In the genomic region with DNA sequence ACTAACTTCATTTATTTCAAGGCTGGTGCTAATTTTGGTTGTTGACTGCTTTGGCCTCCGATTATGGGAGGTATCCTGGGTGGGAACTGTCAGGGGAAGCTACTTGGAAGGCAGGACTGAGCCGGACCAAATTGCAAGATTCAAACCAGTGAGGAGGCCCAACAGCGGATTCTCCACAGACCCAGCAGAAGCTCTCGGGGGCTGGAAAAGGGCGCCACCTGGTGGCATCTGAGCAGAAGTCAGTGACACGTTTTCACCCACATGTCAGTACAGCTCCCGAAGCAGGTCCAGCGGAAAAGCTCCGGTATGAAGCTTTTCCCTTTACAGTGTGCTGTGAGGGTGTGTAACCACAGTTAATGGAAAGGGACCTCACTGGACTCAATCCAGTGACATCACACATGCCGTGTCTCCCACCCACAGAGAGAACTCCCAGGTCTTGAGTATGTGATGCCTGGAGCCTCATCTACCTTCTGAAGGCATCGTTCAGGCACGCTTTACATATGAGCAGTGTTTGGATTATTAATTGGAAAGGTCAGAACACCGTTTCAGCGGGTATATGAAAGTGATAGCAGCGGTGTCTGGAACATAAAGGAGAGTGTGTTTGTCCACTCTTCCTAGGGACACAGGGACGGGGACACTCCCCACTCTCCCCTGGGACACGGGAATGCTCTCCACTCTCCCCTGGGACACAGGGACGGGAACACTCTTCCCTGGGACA, we compare ENCODE assay signal across 8 cellular contexts. TPM values are rescaled to one million over a fixed set of nuclear protein-coding genes. Genes with fewer than 3 reads are reported as not detected.
DNase-seq lines count a peak whose midpoint lies in the region; ATAC-seq and TF ChIP-seq lines count a peak whose summit lies in the region.

No MANE protein-coding gene starts in this region.

- H3K9me3 Mint-ChIP-seq in activated T-cell treated with anti-CD3 and anti-CD28 coated beads, Interleukin-2, amount 50 U/mL, for 24 hours, result peaks cover 6% of the 10 kb centered on the region
- peaks cover 9 to 25% of the 10 kb centered on the region in 2 donors for H3K9me3 Mint-ChIP-seq in stimulated activated naive CD8-positive, alpha-beta T cell treated with anti-CD3 and anti-CD28 coated beads, Interleukin-15, amount 100 ng/mL, for 72 hours

- no peak for TF ChIP-seq EP300 in neural cell (conservative IDR thresholded peaks at IDR 0.05; ENCODE audit: poor library complexity, severe bottlenecking)

- H3K4me3 Mint-ChIP-seq in activated T-cell treated with anti-CD3 and anti-CD28 coated beads, Interleukin-2, amount 50 U/mL, for 24 hours, result no peak overlapping the region
- no peak overlapping the region for H3K4me3 Mint-ChIP-seq in stimulated activated naive CD8-positive, alpha-beta T cell treated with anti-CD3 and anti-CD28 coated beads, Interleukin-15, amount 100 ng/mL, for 72 hours

- H3K9me2 ChIP-seq in neural cell (ENCODE audit: insufficient read depth, low read length), result no peaks in the 10 kb centered on the region

- H3K27me3 Mint-ChIP-seq in activated T-cell treated with anti-CD3 and anti-CD28 coated beads, Interleukin-2, amount 50 U/mL, for 24 hours, result peaks cover 56% of the 10 kb centered on the region
- peaks cover 63% of the 10 kb centered on the region for H3K27me3 Mint-ChIP-seq in stimulated activated naive CD8-positive, alpha-beta T cell treated with anti-CD3 and anti-CD28 coated beads, Interleukin-15, amount 100 ng/mL, for 72 hours

- ATAC-seq in Panc1 (peak; percentile 87), HG03139 (IDR thresholded peaks at IDR 0.05; ENCODE audit: unreplicated experiment) (no peak)
- peak; percentile 85 for ATAC-seq in stimulated activated naive CD8-positive, alpha-beta T cell treated with anti-CD3 and anti-CD28 coated beads, Interleukin-15, amount 100 ng/mL, for 72 hours

- H3K36me3 Mint-ChIP-seq in activated T-cell treated with anti-CD3 and anti-CD28 coated beads, Interleukin-2, amount 50 U/mL, for 24 hours (ENCODE audit: low read depth), result no peaks in the 10 kb centered on the region

- CTCF ChIA-PET in Panc1 (lab: Charles Lee), result interaction anchor here (0.6 to 1.4 kb wide), 9 partner anchors 14 to 200 kb away, joined by 3 to 10 read pairs (median 4); no protein-coding TSS in a partner anchor

- DNase-seq in Kasumi-1 (lab: John Stamatoyannopoulos, UW) (peak; percentile 84 to 87), Panc1 (ENCODE audit: low read depth, low spot score) (peak; percentile 63), fibroblast of mammary gland (ENCODE audit: low read depth) (peak; percentile 82)
- peak; percentile 86 for DNase-seq in activated T-cell treated with anti-CD3 and anti-CD28 coated beads, Interleukin-2, amount 50 U/mL, for 24 hours
- peak; percentile 78 to 80 for DNase-seq in stimulated activated naive CD8-positive, alpha-beta T cell treated with anti-CD3 and anti-CD28 coated beads, Interleukin-15, amount 100 ng/mL, for 72 hours

- POLR2A ChIA-PET in Panc1 (lab: Charles Lee), result no interaction called here

- no peaks in the 10 kb centered on the region for H4K20me1 ChIP-seq in neural cell (ENCODE audit: insufficient read depth)

- no peaks in the 10 kb centered on the region for H3K9me3 ChIP-seq in Panc1 (ENCODE audit: control insufficient read depth, insufficient read depth, low read depth, low read length)
- peaks cover 12% of the 10 kb centered on the region for H3K9me3 ChIP-seq in neural cell (ENCODE audit: low read length)

- H3K36me3 ChIP-seq in Panc1 (ENCODE audit: control insufficient read depth, insufficient read depth, low read length) (no peaks in the 10 kb centered on the region), neural cell (ENCODE audit: insufficient read depth, low read length) (no peaks in the 10 kb centered on the region)

- H3K27ac ChIP-seq in Panc1 (ENCODE audit: low read length) (no peak overlapping the region; the same call in 1 of the 2 replicates), neural cell (ENCODE audit: low read length) (no peak overlapping the region)

- no peak overlapping the region for H3K4me3 ChIP-seq in Panc1 (ENCODE audit: low read depth in 2 of 2, low read length in 2 of 2)
- H3K4me3 ChIP-seq in fibroblast of mammary gland (ENCODE audit: control insufficient read depth, low read depth, low read length), result no peak overlapping the region
- no peak overlapping the region for H3K4me3 ChIP-seq in neural cell (ENCODE audit: low read length)

- in situ Hi-C loops in Panc1 (cut with HindIII; ENCODE audit: low pct_unique_long_range_greater_than_20kb, low sequenced_read_pairs), result no loop called here

- no peak overlapping the region for H3K27ac Mint-ChIP-seq in activated T-cell treated with anti-CD3 and anti-CD28 coated beads, Interleukin-2, amount 50 U/mL, for 24 hours
- peak overlapping the region in 1 of 2 donors; percentile 45 for H3K27ac Mint-ChIP-seq in stimulated activated naive CD8-positive, alpha-beta T cell treated with anti-CD3 and anti-CD28 coated beads, Interleukin-15, amount 100 ng/mL, for 72 hours

- TF ChIP-seq RAD21 in neural cell (conservative IDR thresholded peaks at IDR 0.05), result peak; percentile 83

- H3F3A ChIP-seq in neural cell (ENCODE audit: insufficient read depth, low read length, poor library complexity, severe bottlenecking), result no peaks in the 10 kb centered on the region

- H3K4me1 Mint-ChIP-seq in activated T-cell treated with anti-CD3 and anti-CD28 coated beads, Interleukin-2, amount 50 U/mL, for 24 hours (ENCODE audit: low read depth), result peaks cover 18% of the 10 kb centered on the region
- peaks cover 30% of the 10 kb centered on the region for H3K4me1 Mint-ChIP-seq in stimulated activated naive CD8-positive, alpha-beta T cell treated with anti-CD3 and anti-CD28 coated beads, Interleukin-15, amount 100 ng/mL, for 72 hours

- H3K4me1 ChIP-seq in Panc1 (ENCODE audit: control insufficient read depth, insufficient read depth, low read length), result no peaks in the 10 kb centered on the region

- H3K27me3 ChIP-seq in Panc1 (ENCODE audit: control insufficient read depth, insufficient read depth, low read length) (peaks cover 6% of the 10 kb centered on the region; the same call in 1 of the 2 replicates), neural cell (ENCODE audit: insufficient read depth, low read depth, low read length) (peaks cover 36% of the 10 kb centered on the region)

- peak; percentile 94 for TF ChIP-seq CTCF in GM12872 (IDR thresholded peaks at IDR 0.05; ENCODE audit: insufficient read depth, low read depth, low read length)
- peak; percentile 93 for TF ChIP-seq CTCF in Panc1 (IDR thresholded peaks at IDR 0.05)
- TF ChIP-seq CTCF in fibroblast of mammary gland (conservative IDR thresholded peaks at IDR 0.05; ENCODE audit: control insufficient read depth, insufficient read depth, low read depth, low read length), result peak; percentile 90
- TF ChIP-seq CTCF in neural cell (IDR thresholded peaks at IDR 0.05; ENCODE audit: poor library complexity, severe bottlenecking), result peak; percentile 85

- H3K79me2 ChIP-seq in neural cell (replicated peaks; ENCODE audit: insufficient read depth, low read length), result no peaks in the 10 kb centered on the region

- BruUV-seq in Panc1 (replicated peaks; lab: Mats Ljungman, UMichigan), result no TSS peak

- no peak overlapping the region for H3K9ac ChIP-seq in neural cell (ENCODE audit: low read length)

- intact Hi-C loops in Panc1 (cut with micrococcal nuclease; ENCODE audit: unreplicated experiment), result loop anchor here (2.0 kb wide), 1 partner anchor 200 kb away; no protein-coding TSS in a partner anchor

- no peak overlapping the region for H3K4me2 ChIP-seq in neural cell (ENCODE audit: low read length)

- no peak overlapping the region for H2AFZ ChIP-seq in neural cell (ENCODE audit: low read depth, low read length)

TF ChIP-seq in neural cell, 6 proteins besides CTCF, POLR2A, EP300 and RAD21:
- TF ChIP-seq, protein P1, sequence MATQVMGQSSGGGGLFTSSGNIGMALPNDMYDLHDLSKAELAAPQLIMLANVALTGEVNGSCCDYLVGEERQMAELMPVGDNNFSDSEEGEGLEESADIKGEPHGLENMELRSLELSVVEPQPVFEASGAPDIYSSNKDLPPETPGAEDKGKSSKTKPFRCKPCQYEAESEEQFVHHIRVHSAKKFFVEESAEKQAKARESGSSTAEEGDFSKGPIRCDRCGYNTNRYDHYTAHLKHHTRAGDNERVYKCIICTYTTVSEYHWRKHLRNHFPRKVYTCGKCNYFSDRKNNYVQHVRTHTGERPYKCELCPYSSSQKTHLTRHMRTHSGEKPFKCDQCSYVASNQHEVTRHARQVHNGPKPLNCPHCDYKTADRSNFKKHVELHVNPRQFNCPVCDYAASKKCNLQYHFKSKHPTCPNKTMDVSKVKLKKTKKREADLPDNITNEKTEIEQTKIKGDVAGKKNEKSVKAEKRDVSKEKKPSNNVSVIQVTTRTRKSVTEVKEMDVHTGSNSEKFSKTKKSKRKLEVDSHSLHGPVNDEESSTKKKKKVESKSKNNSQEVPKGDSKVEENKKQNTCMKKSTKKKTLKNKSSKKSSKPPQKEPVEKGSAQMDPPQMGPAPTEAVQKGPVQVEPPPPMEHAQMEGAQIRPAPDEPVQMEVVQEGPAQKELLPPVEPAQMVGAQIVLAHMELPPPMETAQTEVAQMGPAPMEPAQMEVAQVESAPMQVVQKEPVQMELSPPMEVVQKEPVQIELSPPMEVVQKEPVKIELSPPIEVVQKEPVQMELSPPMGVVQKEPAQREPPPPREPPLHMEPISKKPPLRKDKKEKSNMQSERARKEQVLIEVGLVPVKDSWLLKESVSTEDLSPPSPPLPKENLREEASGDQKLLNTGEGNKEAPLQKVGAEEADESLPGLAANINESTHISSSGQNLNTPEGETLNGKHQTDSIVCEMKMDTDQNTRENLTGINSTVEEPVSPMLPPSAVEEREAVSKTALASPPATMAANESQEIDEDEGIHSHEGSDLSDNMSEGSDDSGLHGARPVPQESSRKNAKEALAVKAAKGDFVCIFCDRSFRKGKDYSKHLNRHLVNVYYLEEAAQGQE (IDR thresholded peaks at IDR 0.05; ENCODE audit: borderline replicate concordance), result no peak
- no peak for TF ChIP-seq POLR2AphosphoS5 (IDR thresholded peaks at IDR 0.05)
- peak; percentile 86 for TF ChIP-seq SMC3 (conservative IDR thresholded peaks at IDR 0.05; ENCODE audit: poor library complexity)
- no peak for TF ChIP-seq EZH2 (IDR thresholded peaks at IDR 0.05; ENCODE audit: borderline replicate concordance, insufficient read depth, low read length, poor library complexity, severe bottlenecking)
- TF ChIP-seq MXI1 (conservative IDR thresholded peaks at IDR 0.05; ENCODE audit: poor library complexity, severe bottlenecking), result peak; percentile 38
TF ChIP-seq in neural cell: peak in this region for 2.

RNA-seq across cellular contexts. Expression of a gene that starts 3.6 kb away (rescaled TPM):
- 1.2 TPM for total RNA-seq in Panc1 (2021; ENCODE audit: unreplicated experiment)
- polyA plus RNA-seq in Panc1 (2012; ENCODE audit: insufficient read length), result 0.75 TPM
- polyA plus RNA-seq in neural cell, result not detected in 2 replicates
- polyA minus RNA-seq in neural cell, result not detected in 2 replicates

RNA-seq across cellular contexts. Expression of a gene that starts 4.6 kb away (rescaled TPM):
- not detected for total RNA-seq in Panc1 (2021; ENCODE audit: unreplicated experiment)
- polyA plus RNA-seq in Panc1 (2012; ENCODE audit: insufficient read length), result not detected
- not detected in 2 replicates for polyA plus RNA-seq in neural cell
- not detected in 2 replicates for polyA minus RNA-seq in neural cell
